Comparison of ENCODE assay signal across 18 cellular contexts in the genomic region with DNA sequence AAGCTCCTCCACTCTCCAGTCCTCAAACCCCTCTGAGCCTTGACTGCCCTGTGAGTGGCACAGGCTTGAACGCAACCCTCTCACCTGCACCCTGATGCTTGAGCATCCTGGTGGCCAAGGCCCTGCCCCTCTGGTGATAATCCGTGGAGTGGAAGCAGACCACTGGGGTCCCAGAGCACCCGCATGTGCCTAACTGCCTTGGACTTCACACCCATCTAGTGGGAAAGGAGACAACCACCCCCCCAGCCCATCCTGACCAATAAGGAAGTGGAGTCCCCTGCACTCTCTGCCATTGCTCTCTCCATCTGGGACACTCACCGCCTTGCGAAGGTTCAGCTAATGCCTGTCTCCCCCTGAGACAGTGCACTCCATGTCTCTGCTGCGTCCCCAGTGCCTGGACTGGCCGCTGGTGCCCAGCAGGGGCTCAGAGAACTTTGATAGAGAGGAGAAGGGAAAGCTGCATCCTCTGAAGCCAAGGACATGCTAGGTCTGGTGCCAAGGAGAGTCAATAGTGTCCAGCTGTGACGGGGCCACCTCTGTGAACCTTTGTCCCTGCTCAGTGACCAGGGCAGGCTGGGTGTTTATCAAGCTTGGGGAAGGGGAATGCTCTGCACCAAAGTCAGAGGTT. TPM values are rescaled to one million over a fixed set of nuclear protein-coding genes. Genes with fewer than 3 reads are reported as not detected.
DNase-seq lines count a peak whose midpoint lies in the region; ATAC-seq and TF ChIP-seq lines count a peak whose summit lies in the region.
"Had no signal": no experiment of that assay in that cellular context is flagged by ENCODE, and none has a peak within 500 bp of the region (broad histone marks: within the 10 kb centered on the region; RNA-seq: fewer than 3 reads in every experiment).

No MANE protein-coding gene starts in this region.

- intact Hi-C loops in heart left ventricle (cut with DNase I): loop anchor here in 1 of 10 donors (5.0 to 10.0 kb wide), 2 partner anchors 52 to 121 kb away; a partner anchor contains a TSS
- intact Hi-C loops in tibial artery (cut with DNase I; ENCODE audit: low total_unique reads): no loop called here
- intact Hi-C loops in activated CD4-positive, alpha-beta T cell treated with anti-CD3 and anti-CD28 coated beads for 36 hours (cut with DNase I, micrococcal nuclease): loop anchor here in 1 of 2 experiments (10.0 kb wide), 1 partner anchor 1601 kb away; no protein-coding TSS in a partner anchor

- 75 to 81% (median 78%) methylated on average over 8 of the region's 8 CpGs for WGBS in heart left ventricle, 4 donors

- POLR2A ChIA-PET in activated CD4-positive, alpha-beta T cell treated with anti-CD3 and anti-CD28 coated beads for 36 hours (lab: Charles Lee): no interaction called here

- CTCF ChIA-PET in activated CD4-positive, alpha-beta T cell treated with anti-CD3 and anti-CD28 coated beads for 36 hours (lab: Charles Lee): interaction anchor here (0.5 to 0.6 kb wide), 2 partner anchors 340 to 863 kb away, joined by 3 read pairs; no protein-coding TSS in a partner anchor

- H3K4me2 ChIP-seq in osteoblast (ENCODE audit: insufficient read depth, low read length) (no peak overlapping the region), Karpas-422 (ENCODE audit: low read depth, low read length, poor library complexity, severe bottlenecking) (no peak overlapping the region)
- H3K4me2 ChIP-seq: KMS-11 had no signal

- H3K27ac ChIP-seq in heart left ventricle (peak overlapping the region in 9 of 12 donors; percentile 73 to 100 (median 92)), osteoblast (ENCODE audit: low read depth, low read length) (no peak overlapping the region), tibial artery (peak overlapping the region; percentile 94 to 100), Karpas-422 (ENCODE audit: low read length) (no peak overlapping the region)
- H3K27ac ChIP-seq: KMS-11 had no signal

- H3K4me3 ChIP-seq in adipocyte (ENCODE audit: low read length) (peak overlapping the region; percentile 39), heart left ventricle (peak overlapping the region in 2 of 12 donors; percentile 63 to 95), osteoblast (ENCODE audit: insufficient read depth, low read length) (no peak overlapping the region), tibial artery (peak overlapping the region; percentile 60 to 100), Karpas-422 (ENCODE audit: low read length) (no peak overlapping the region)
- H3K4me3 ChIP-seq: skin epidermis had no signal

- H3K27me3 Mint-ChIP-seq in activated CD4-positive, alpha-beta T cell treated with anti-CD3 and anti-CD28 coated beads for 36 hours: peaks cover 21% of the 10 kb centered on the region

- H4K20me1 ChIP-seq in osteoblast (ENCODE audit: insufficient read depth, low read length) (no peaks in the 10 kb centered on the region), Karpas-422 (ENCODE audit: insufficient read depth, low read depth, low read length) (no peaks in the 10 kb centered on the region)

- H3K79me2 ChIP-seq in osteoblast (ENCODE audit: insufficient read depth, low read length) (no peaks in the 10 kb centered on the region), Karpas-422 (ENCODE audit: low read length) (no peaks in the 10 kb centered on the region)

- H3K9me3 Mint-ChIP-seq in activated CD4-positive, alpha-beta T cell treated with anti-CD3 and anti-CD28 coated beads for 36 hours (ENCODE audit: low read depth): no peaks in the 10 kb centered on the region
- H3K9me3 Mint-ChIP-seq: activated naive CD4-positive, alpha-beta T cell treated with anti-CD3 and anti-CD28 coated beads, Interleukin-2, amount 50 U/mL, for 72 hours; memory B cell had no signal

- no peak overlapping the region for H3K4me3 Mint-ChIP-seq in activated CD4-positive, alpha-beta T cell treated with anti-CD3 and anti-CD28 coated beads for 36 hours
- H3K4me3 Mint-ChIP-seq: memory B cell had no signal

- H3K4me1 ChIP-seq in adipocyte (ENCODE audit: control insufficient read depth, insufficient read depth, low read length): peaks cover 82% of the 10 kb centered on the region
- H3K4me1 ChIP-seq in heart left ventricle: peaks cover 0 to 86% (median 42%) of the 10 kb centered on the region in 12 donors
- peaks cover 19% of the 10 kb centered on the region for H3K4me1 ChIP-seq in osteoblast (ENCODE audit: insufficient read depth, low read length)
- H3K4me1 ChIP-seq in tibial artery: peaks cover 0 to 77% (median 61%) of the 10 kb centered on the region in 4 donors
- no peaks in the 10 kb centered on the region for H3K4me1 ChIP-seq in Karpas-422 (ENCODE audit: low read length)

- TF ChIP-seq CTCF in heart left ventricle (IDR thresholded peaks at IDR 0.05) (no peak), osteoblast (IDR thresholded peaks at IDR 0.05; ENCODE audit: extremely low read depth, low read depth, low read length) (no peak), tibial artery (IDR thresholded peaks at IDR 0.05) (no peak)

- H3K27ac Mint-ChIP-seq in activated CD4-positive, alpha-beta T cell treated with anti-CD3 and anti-CD28 coated beads for 36 hours: no peak overlapping the region
- H3K27ac Mint-ChIP-seq: activated naive CD4-positive, alpha-beta T cell treated with anti-CD3 and anti-CD28 coated beads, Interleukin-2, amount 50 U/mL, for 72 hours; memory B cell had no signal

- H3K9me2 ChIP-seq in Karpas-422 (replicated peaks; ENCODE audit: insufficient read depth, low read length): no peaks in the 10 kb centered on the region

- H3K9me3 ChIP-seq in adipocyte (ENCODE audit: control insufficient read depth, low read length) (no peaks in the 10 kb centered on the region), heart left ventricle (peaks cover 0 to 2% (median 0%) of the 10 kb centered on the region in 12 donors), osteoblast (ENCODE audit: low read depth, low read length) (peaks cover 2% of the 10 kb centered on the region), tibial artery (no peaks in the 10 kb centered on the region), Karpas-422 (ENCODE audit: low read length) (no peaks in the 10 kb centered on the region)

- no peak for DNase-seq in adipocyte (ENCODE audit: low read depth)
- DNase-seq in heart left ventricle: peak in 1 of 5 donors; percentile 48
- peak; percentile 81 for DNase-seq in osteoblast (ENCODE audit: insufficient read length, low spot score, missing footprints)
- DNase-seq in tibial artery: peak; percentile 36 to 67
- no peak for DNase-seq in Karpas-422
- no peak for DNase-seq in activated CD4-positive, alpha-beta T cell treated with anti-CD3 and anti-CD28 coated beads for 36 hours
- DNase-seq: activated CD4-positive, alpha-beta T cell treated with anti-CD3 and anti-CD28 coated beads, Interleukin-2, amount 50 U/mL, for 1 hour; activated T-cell treated with anti-CD3 and anti-CD28 coated beads for 4 hours; DMS53; effector memory CD4-positive, alpha-beta T cell; NCI-H1436 treated with DMSO at 0.1 percent for 48 hours; NCI-H510A treated with DMSO at 0.1 percent for 48 hours had no signal

- H3K36me3 ChIP-seq in adipocyte (ENCODE audit: control insufficient read depth, insufficient read depth, low read length, severe bottlenecking): peaks cover 38% of the 10 kb centered on the region
- peaks cover 0 to 20% (median 5%) of the 10 kb centered on the region in 9 donors for H3K36me3 ChIP-seq in heart left ventricle
- H3K36me3 ChIP-seq in osteoblast (ENCODE audit: insufficient read depth, low read length): no peaks in the 10 kb centered on the region
- H3K36me3 ChIP-seq in tibial artery: peaks cover 45 to 56% (median 53%) of the 10 kb centered on the region in 3 donors
- H3K36me3 ChIP-seq in Karpas-422 (ENCODE audit: insufficient read depth, low read length): no peaks in the 10 kb centered on the region

- H3K27me3 ChIP-seq in adipocyte (replicated peaks; ENCODE audit: control insufficient read depth, insufficient read depth, low read length): peaks cover 7% of the 10 kb centered on the region
- peaks cover 0 to 21% (median 0%) of the 10 kb centered on the region in 9 donors for H3K27me3 ChIP-seq in heart left ventricle
- peaks cover 8% of the 10 kb centered on the region for H3K27me3 ChIP-seq in osteoblast (ENCODE audit: insufficient read depth, low read length)
- no peaks in the 10 kb centered on the region for H3K27me3 ChIP-seq in tibial artery
- H3K27me3 ChIP-seq in Karpas-422 (ENCODE audit: low read length): no peaks in the 10 kb centered on the region

- peaks cover 9% of the 10 kb centered on the region for H3K4me1 Mint-ChIP-seq in activated CD4-positive, alpha-beta T cell treated with anti-CD3 and anti-CD28 coated beads for 36 hours

- H2AFZ ChIP-seq in osteoblast (ENCODE audit: low read length) (no peak overlapping the region), Karpas-422 (ENCODE audit: low read length) (no peak overlapping the region)

- ATAC-seq in heart left ventricle: no peak
- ATAC-seq in HG02678 (IDR thresholded peaks at IDR 0.05; ENCODE audit: unreplicated experiment): no peak
- no peak for ATAC-seq in activated CD4-positive, alpha-beta T cell treated with anti-CD3 and anti-CD28 coated beads for 36 hours
- ATAC-seq: activated naive CD4-positive, alpha-beta T cell treated with anti-CD3 and anti-CD28 coated beads, Interleukin-2, amount 50 U/mL, for 72 hours; SK-N-SH treated with all-trans-retinoic acid at 6 μM for 48 hours had no signal

- no peak for TF ChIP-seq POLR2A in heart left ventricle (IDR thresholded peaks at IDR 0.05)

- no peaks in the 10 kb centered on the region for H3K36me3 Mint-ChIP-seq in activated CD4-positive, alpha-beta T cell treated with anti-CD3 and anti-CD28 coated beads for 36 hours (ENCODE audit: low read depth)
- H3K36me3 Mint-ChIP-seq: activated naive CD4-positive, alpha-beta T cell treated with anti-CD3 and anti-CD28 coated beads, Interleukin-2, amount 50 U/mL, for 72 hours; memory B cell had no signal

- peak overlapping the region; percentile 96 for H3K9ac ChIP-seq in adipocyte (ENCODE audit: low read length)
- no peak overlapping the region for H3K9ac ChIP-seq in Karpas-422 (ENCODE audit: low read length)
- H3K9ac ChIP-seq: KMS-11 had no signal

RNA-seq across cellular contexts. Expression of a gene that starts 3.4 kb away (rescaled TPM):
- total RNA-seq in heart left ventricle (10 to 100 TPM; 10.5 to 85.8 (median 31.0) TPM), osteoblast (4.3 and 4.4 TPM in 2 replicates)
- polyA plus RNA-seq in heart left ventricle: 10 to 100 TPM; 39.9 to 70.6 TPM
- total RNA-seq in Karpas-422 (2014; rRNA removed; shearing (Covaris generic); ENCODE audit: low replicate concordance): not detected in 2 replicates
- total RNA-seq in activated CD4-positive, alpha-beta T cell treated with anti-CD3 and anti-CD28 coated beads for 36 hours: under 1 TPM; 0.32 to 0.53 TPM

RNA-seq across cellular contexts. Expression of a gene that starts 40.9 kb away (rescaled TPM):
- total RNA-seq in heart left ventricle: not detected
- polyA plus RNA-seq in heart left ventricle: not detected
- not detected in 2 replicates for total RNA-seq in osteoblast
- total RNA-seq in Karpas-422 (2014; rRNA removed; shearing (Covaris generic); ENCODE audit: low replicate concordance): not detected in 2 replicates
- not detected for total RNA-seq in activated CD4-positive, alpha-beta T cell treated with anti-CD3 and anti-CD28 coated beads for 36 hours
- total RNA-seq: activated naive CD4-positive, alpha-beta T cell treated with anti-CD3 and anti-CD28 coated beads, Interleukin-2, amount 50 U/mL, for 72 hours had no signal

Comparison
In these comparisons a context has a peak if more than half of its experiments do, and no peak if none do; other contexts are left out.
1. DNase-seq: peak in osteoblast (single experiment) and tibial artery (2 of 2); none in adipocyte (single experiment), Karpas-422 (single experiment) and activated CD4-positive, alpha-beta T cell treated with anti-CD3 and anti-CD28 coated beads for 36 hours (single experiment).
2. H3K4me3 ChIP-seq: peak in adipocyte (single experiment) and tibial artery (2 of 2); none in osteoblast (single experiment) and Karpas-422 (single experiment).
3. H3K27ac ChIP-seq: peak in heart left ventricle (9 of 12) and tibial artery (2 of 2); none in osteoblast (single experiment) and Karpas-422 (single experiment).